ENCODE assay signal across 8 cellular contexts in the genomic region with DNA sequence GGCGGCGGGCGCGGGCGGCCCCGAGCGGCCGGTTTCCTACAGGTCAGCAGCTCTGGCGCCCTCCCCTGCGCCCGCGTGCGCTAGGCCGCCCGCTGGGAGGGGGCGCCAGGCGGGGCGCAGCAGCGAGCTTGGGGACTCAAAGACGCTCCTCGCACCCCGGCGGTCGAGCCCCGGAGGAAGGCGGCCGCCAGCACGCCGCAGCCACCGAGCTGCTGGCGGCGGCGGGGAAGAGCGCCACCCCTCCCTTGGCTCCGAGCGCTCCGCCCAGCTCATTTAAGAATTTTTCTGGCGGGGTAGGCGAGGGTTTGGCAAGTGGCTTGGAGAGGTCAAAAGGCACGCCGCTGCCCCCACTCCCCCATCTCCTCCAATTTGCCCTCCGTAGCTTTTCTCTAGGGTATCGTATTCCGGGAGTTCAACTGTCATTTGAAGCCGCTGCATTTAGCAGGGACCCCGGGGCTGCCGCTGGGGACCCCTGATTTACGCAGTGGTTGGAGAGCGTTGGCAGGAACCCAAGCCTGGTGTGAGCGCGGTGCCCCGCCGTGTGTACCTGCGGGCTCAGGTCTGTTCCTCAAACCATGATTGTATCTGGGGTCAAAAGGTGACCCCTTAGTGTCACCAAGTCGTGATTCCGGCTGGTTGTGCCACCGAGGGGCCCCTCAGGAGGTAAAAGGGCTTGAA. TPM values are rescaled to one million over a fixed set of nuclear protein-coding genes. Genes with fewer than 3 reads are reported as not detected.
DNase-seq lines count a peak whose midpoint lies in the region; ATAC-seq, FAIRE-seq and TF ChIP-seq lines count a peak whose summit lies in the region.

No MANE protein-coding gene starts in this region.

- H3K9me3 ChIP-seq in left ventricle myocardium inferior (replicated peaks), result no peaks in the 10 kb centered on the region

- no peak for FAIRE-seq in RCC 7860 (lab: Jason Lieb, UNC)

- peaks cover 67% of the 10 kb centered on the region for H3K4me1 ChIP-seq in left ventricle myocardium inferior

- peak overlapping the region; percentile 93 for H3K4me3 ChIP-seq in left ventricle myocardium inferior

- ATAC-seq in HG03565 (IDR thresholded peaks at IDR 0.05; ENCODE audit: unreplicated experiment) (peak; percentile 30), sciatic nerve (peak; percentile 54), HG03039 (IDR thresholded peaks at IDR 0.05; ENCODE audit: unreplicated experiment) (no peak)

- intact Hi-C loops in left ventricle myocardium inferior (cut with micrococcal nuclease) (no loop called here), sciatic nerve (cut with DNase I) (no loop called here)

- WGBS in adipose tissue, 3 donors, result 0 to 1% (median 0%) methylated on average over 52 to 57 of the region's 57 CpGs

- TF ChIP-seq CTCF in left ventricle myocardium inferior (IDR thresholded peaks at IDR 0.05; ENCODE audit: borderline replicate concordance), result peak; percentile 48

- H3K36me3 ChIP-seq in left ventricle myocardium inferior, result no peaks in the 10 kb centered on the region

- peak overlapping the region; percentile 69 for H3K27ac ChIP-seq in adipose tissue (ENCODE audit: low read depth, low read length)
- H3K27ac ChIP-seq in left ventricle myocardium inferior (replicated peaks), result peak overlapping the region; percentile 95

- no peaks in the 10 kb centered on the region for H3K27me3 ChIP-seq in left ventricle myocardium inferior (ENCODE audit: low read depth)

- DNase-seq in COLO668 (lab: John Stamatoyannopoulos, UW; ENCODE audit: unreplicated experiment) (peak; percentile 90), GM19238 (ENCODE audit: insufficient read length, low spot score) (peak; percentile 72), RCC 7860 (ENCODE audit: low spot score) (peak; percentile 34), left ventricle myocardium inferior (peak; percentile 75), sciatic nerve (ENCODE audit: low spot score) (peak; percentile 79)

RNA-seq across cellular contexts. Expression of gene GSE1, which starts 59.5 kb away (rescaled TPM):
- 10 to 100 TPM; 20.2 to 85.3 (median 55.9) TPM for polyA plus RNA-seq in adipose tissue
- total RNA-seq in left ventricle myocardium inferior, result 34.2 TPM
- 97.3 TPM for total RNA-seq in sciatic nerve

Comparison
In these comparisons a context has a peak if more than half of its experiments do, and no peak if none do; other contexts are left out.
1. DNase-seq: peak in every context shown above with its lines; median percentile 90 in COLO668; 79 in sciatic nerve; 75 in left ventricle myocardium inferior; 72 in GM19238; 34 in RCC 7860.